Comparison of ENCODE assay signal across 1 cellular context in the genomic region with DNA sequence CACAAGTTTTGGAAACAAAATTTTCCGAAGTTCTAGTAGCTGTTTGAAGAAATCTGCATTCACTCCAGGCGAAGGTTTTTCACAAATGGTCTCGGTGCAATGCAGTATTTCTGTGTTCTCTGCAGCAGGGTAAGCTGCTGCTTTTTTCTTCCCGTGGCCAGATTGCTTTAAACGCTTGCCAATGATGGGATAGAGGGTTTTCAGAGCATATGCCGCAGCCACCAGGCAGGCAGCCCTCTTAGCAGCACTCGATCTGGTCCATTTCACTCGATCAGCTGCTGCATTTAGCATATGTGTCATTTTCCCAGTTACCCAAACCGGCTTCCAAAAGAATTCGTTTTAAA.
TF ChIP-seq lines count a peak whose summit lies in the region.

No MANE protein-coding gene starts in this region.

TF ChIP-seq in K562, 482 proteins besides CTCF, POLR2A, EP300 and RAD21 (continued from another document):
- TF ChIP-seq, protein P1, sequence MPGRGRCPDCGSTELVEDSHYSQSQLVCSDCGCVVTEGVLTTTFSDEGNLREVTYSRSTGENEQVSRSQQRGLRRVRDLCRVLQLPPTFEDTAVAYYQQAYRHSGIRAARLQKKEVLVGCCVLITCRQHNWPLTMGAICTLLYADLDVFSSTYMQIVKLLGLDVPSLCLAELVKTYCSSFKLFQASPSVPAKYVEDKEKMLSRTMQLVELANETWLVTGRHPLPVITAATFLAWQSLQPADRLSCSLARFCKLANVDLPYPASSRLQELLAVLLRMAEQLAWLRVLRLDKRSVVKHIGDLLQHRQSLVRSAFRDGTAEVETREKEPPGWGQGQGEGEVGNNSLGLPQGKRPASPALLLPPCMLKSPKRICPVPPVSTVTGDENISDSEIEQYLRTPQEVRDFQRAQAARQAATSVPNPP (IDR thresholded peaks at IDR 0.05; ENCODE audit: borderline replicate concordance, insufficient read depth, insufficient read length), result no peak
- TF ChIP-seq NEUROD1 (IDR thresholded peaks at IDR 0.05; ENCODE audit: borderline replicate concordance, low read depth, low read length, partially characterized antibody) (no peak), RFX1 (IDR thresholded peaks at IDR 0.05) (no peak)
